ENCODE assay signal across 8 cellular contexts in the genomic region with DNA sequence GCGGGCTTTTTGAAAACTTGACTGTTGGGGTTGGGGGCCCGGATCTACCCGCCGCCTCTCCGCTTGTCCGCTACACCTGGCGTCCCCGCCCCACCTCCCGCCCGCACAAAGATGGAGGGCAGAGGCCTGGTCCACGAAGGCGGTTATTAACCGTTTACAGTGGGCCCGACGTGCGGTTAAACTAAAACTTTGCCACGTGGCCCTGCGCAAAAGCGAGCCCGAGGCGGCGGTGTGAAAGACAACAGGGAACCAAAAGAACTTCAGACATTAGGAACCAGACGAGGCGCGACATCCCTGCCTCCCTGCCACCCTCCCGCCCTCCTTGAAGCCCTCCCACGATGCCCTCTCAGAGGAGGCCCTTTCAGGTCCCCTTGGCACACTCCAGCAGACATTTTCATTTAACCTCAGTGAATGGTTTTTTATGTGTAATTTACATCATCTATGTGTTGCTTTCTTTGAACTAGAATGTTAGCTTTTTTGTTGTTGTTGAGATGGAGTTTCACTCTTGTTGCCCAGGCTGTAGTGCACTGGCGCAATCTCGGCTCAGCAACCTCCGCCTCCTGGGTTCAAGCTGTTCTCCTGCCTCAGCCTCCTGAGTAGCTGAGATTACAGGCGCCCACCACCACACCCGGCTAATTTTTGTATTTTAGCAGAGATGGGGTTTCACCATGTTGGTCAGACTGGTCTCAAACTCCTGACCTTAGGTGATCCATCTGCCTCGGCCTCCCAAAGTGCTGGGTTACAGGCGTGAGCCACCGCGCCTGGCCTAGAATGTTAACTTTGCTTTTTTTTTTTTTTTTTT. TPM values are rescaled to one million over a fixed set of nuclear protein-coding genes. Genes with fewer than 3 reads are reported as not detected.
DNase-seq lines count a peak whose midpoint lies in the region; ATAC-seq, FAIRE-seq and TF ChIP-seq lines count a peak whose summit lies in the region.

No MANE protein-coding gene starts in this region.

- peaks cover 30% of the 10 kb centered on the region for H4K20me1 ChIP-seq in OCI-LY7 (ENCODE audit: insufficient read depth, low read length)

- FAIRE-seq in GM19239 (lab: Jason Lieb, UNC), result no peak

- no peaks in the 10 kb centered on the region for H3K9me2 ChIP-seq in OCI-LY7 (ENCODE audit: insufficient read depth, low read length)

- peak overlapping the region; percentile 97 for H3K23ac ChIP-seq in neuronal stem cell (ENCODE audit: low read depth, low read length, poor library complexity)

- no peak overlapping the region for H3K14ac ChIP-seq in neuronal stem cell (ENCODE audit: low read length)

- peaks cover 40% of the 10 kb centered on the region for H3K79me2 ChIP-seq in OCI-LY7 (ENCODE audit: insufficient read depth, low read depth, low read length)

- no peaks in the 10 kb centered on the region for H3K79me1 ChIP-seq in neuronal stem cell (ENCODE audit: low read depth, low read length)

- H2BK15ac ChIP-seq in neuronal stem cell (ENCODE audit: low read length), result peak overlapping the region; percentile 3

- DNase-seq in BJ (ENCODE audit: low read depth) (no peak), OCI-LY7 (ENCODE audit: low spot score) (no peak), epithelial cell of proximal tubule (ENCODE audit: low read depth) (no peak), neuronal stem cell (ENCODE audit: low spot score) (no peak), GM19239 (ENCODE audit: insufficient read length, low spot score) (no peak), mucosa of gallbladder (ENCODE audit: low spot score) (no peak)

- TF ChIP-seq CTCF in BJ (IDR thresholded peaks at IDR 0.05; ENCODE audit: insufficient read depth, low read depth, low read length), result no peak
- peak; percentile 32; the same call in 1 of the 2 replicates for TF ChIP-seq CTCF in OCI-LY7 (conservative IDR thresholded peaks at IDR 0.05; ENCODE audit: low read length)
- no peak for TF ChIP-seq CTCF in epithelial cell of proximal tubule (conservative IDR thresholded peaks at IDR 0.05; ENCODE audit: low read depth, low read length)

- H3K18ac ChIP-seq in neuronal stem cell (ENCODE audit: low read length), result peak overlapping the region; percentile 91

- H2BK12ac ChIP-seq in neuronal stem cell (ENCODE audit: low read length), result no peak overlapping the region

- H3K4me1 ChIP-seq in OCI-LY7 (ENCODE audit: insufficient read depth, low read length, poor library complexity, severe bottlenecking) (peaks cover 23% of the 10 kb centered on the region), neuronal stem cell (ENCODE audit: control insufficient read depth in 2 of 2, insufficient read depth in 1 of 2, low read depth in 1 of 2, low read length in 2 of 2) (peaks cover 0 to 8% of the 10 kb centered on the region in 2 donors)

- H3K4ac ChIP-seq in neuronal stem cell (ENCODE audit: low read length), result no peak overlapping the region

- no peaks in the 10 kb centered on the region for H3K27me3 ChIP-seq in BJ (ENCODE audit: control insufficient read depth, insufficient read depth, low read length)
- H3K27me3 ChIP-seq in neuronal stem cell (ENCODE audit: control insufficient read depth in 3 of 3, insufficient read depth in 3 of 3, low read depth in 1 of 3, low read length in 3 of 3), result peaks cover 0 to 8% (median 0%) of the 10 kb centered on the region in 3 experiments

- intact Hi-C loops in OCI-LY7 (cut with micrococcal nuclease; ENCODE audit: unreplicated experiment), result loop anchor here (5.0 to 10.0 kb wide), 2 partner anchors 678 to 1590 kb away; no protein-coding TSS in a partner anchor

- ATAC-seq in GM21423 (IDR thresholded peaks at IDR 0.05; ENCODE audit: unreplicated experiment) (peak; percentile 7), GM21737 (IDR thresholded peaks at IDR 0.05; ENCODE audit: unreplicated experiment) (no peak)

- H3K4me3 ChIP-seq in BJ (ENCODE audit: low read depth, low read length), result peak overlapping the region; percentile 71
- peak overlapping the region; percentile 99 for H3K4me3 ChIP-seq in OCI-LY7 (ENCODE audit: low read depth, low read length, poor library complexity, severe bottlenecking)
- peak overlapping the region; percentile 75 for H3K4me3 ChIP-seq in epithelial cell of proximal tubule (ENCODE audit: low read depth, low read length)
- H3K4me3 ChIP-seq in neuronal stem cell (ENCODE audit: low read length in 2 of 2), result peak overlapping the region; percentile 92 to 100

- H2AFZ ChIP-seq in OCI-LY7 (ENCODE audit: low read length) (peak overlapping the region; percentile 70), neuronal stem cell (ENCODE audit: low read length) (peak overlapping the region; percentile 90)

- no peak overlapping the region for H2BK120ac ChIP-seq in neuronal stem cell (ENCODE audit: low read depth, low read length)

- CTCF ChIA-PET in BJ (lab: Yijun Ruan, JAX), result interaction anchor here (0.9 to 1.8 kb wide), 4 partner anchors 24 to 100 kb away, joined by 3 to 4 read pairs (median 3); no protein-coding TSS in a partner anchor
- CTCF ChIA-PET in OCI-LY7 (lab: Charles Lee; ENCODE audit: unreplicated experiment), result no interaction called here

- H2BK5ac ChIP-seq in neuronal stem cell (ENCODE audit: low read length), result peak overlapping the region; percentile 99

- TSS peak; percentile 86 for BruUV-seq in OCI-LY7 (replicated peaks; lab: Mats Ljungman, UMichigan)

- no peak overlapping the region for H4K91ac ChIP-seq in neuronal stem cell (ENCODE audit: low read depth, low read length, poor library complexity)

- H3K27ac ChIP-seq in OCI-LY7 (ENCODE audit: low read depth, low read length, poor library complexity, severe bottlenecking) (peak overlapping the region; percentile 72), neuronal stem cell (replicated peaks; ENCODE audit: low read length) (peak overlapping the region; percentile 100)

- no peak overlapping the region for H2AK5ac ChIP-seq in neuronal stem cell (ENCODE audit: low read depth, low read length)

- H3K9me3 ChIP-seq in OCI-LY7 (ENCODE audit: low read length), result 0 out of 2 replicates have a peak, but pooled peaks cover 6% of the 10 kb centered on the region
- peaks cover under 1% of the 10 kb centered on the region in 2 donors for H3K9me3 ChIP-seq in neuronal stem cell (replicated peaks in 1 of 2; ENCODE audit: control insufficient read depth in 2 of 2, insufficient read depth in 1 of 2, low read depth in 1 of 2, low read length in 2 of 2)

- H4K8ac ChIP-seq in neuronal stem cell (ENCODE audit: low read depth, low read length), result no peak overlapping the region

- WGBS in neuronal stem cell (ENCODE audit: extremely low coverage in 2 of 2, insufficient read length in 2 of 2, insufficient replicate concordance in 1 of 2), 2 donors, result no CpG with 5 or more reads among the region's 36 CpGs

- H3K4me2 ChIP-seq in OCI-LY7 (ENCODE audit: low read length) (peak overlapping the region; percentile 57), neuronal stem cell (ENCODE audit: insufficient read depth, low read length, poor library complexity, severe bottlenecking) (peak overlapping the region; percentile 67)

- POLR2A ChIA-PET in BJ (lab: Charles Lee) (interaction anchor here (0.7 kb wide), 1 partner anchor 167 kb away, joined by 4 read pairs; no protein-coding TSS in a partner anchor), OCI-LY7 (lab: Charles Lee) (interaction anchor here (0.7 to 1.1 kb wide), 3 partner anchors 10 to 36 kb away, joined by 3 to 6 read pairs (median 3); no protein-coding TSS in a partner anchor)

- no peaks in the 10 kb centered on the region for H3K36me3 ChIP-seq in BJ (ENCODE audit: control insufficient read depth, insufficient read depth, low read length)
- peaks cover 39% of the 10 kb centered on the region for H3K36me3 ChIP-seq in OCI-LY7 (ENCODE audit: insufficient read depth, low read length)
- peaks cover 4 to 33% of the 10 kb centered on the region in 2 donors for H3K36me3 ChIP-seq in neuronal stem cell (replicated peaks in 1 of 2; ENCODE audit: control insufficient read depth in 2 of 2, insufficient read depth in 2 of 2, low read length in 2 of 2)

- peak overlapping the region; percentile 71 for H3K9ac ChIP-seq in neuronal stem cell (ENCODE audit: low read depth, low read length, poor library complexity)

RNA-seq across cellular contexts. Expression of a gene that starts 1.0 kb away (rescaled TPM):
- 10.2 and 10.3 TPM in 2 replicates for polyA plus RNA-seq in BJ (2011; rRNA removed)
- polyA minus RNA-seq in BJ (2011; rRNA and poly(A)+ RNA removed), result 5.2 and 5.4 TPM in 2 replicates
- 20.6 and 25.8 TPM in 2 replicates for total RNA-seq in OCI-LY7 (2014; rRNA removed; shearing (Covaris generic))
- 46.0 and 50.3 TPM in 2 replicates for total RNA-seq in OCI-LY7 (2022)
- total RNA-seq in epithelial cell of proximal tubule, result 10.4 and 13.3 TPM in 2 replicates
- polyA plus RNA-seq in neuronal stem cell (2013, experiment 1 of 2), result 74.7 TPM
- polyA plus RNA-seq in neuronal stem cell (2013, experiment 2 of 2), result 76.6 TPM
- 29.4 TPM for total RNA-seq in mucosa of gallbladder

RNA-seq across cellular contexts. Expression of a gene that starts 19.3 kb away (rescaled TPM):
- polyA plus RNA-seq in BJ (2011; rRNA removed), result 1.1 and 1.3 TPM in 2 replicates
- polyA minus RNA-seq in BJ (2011; rRNA and poly(A)+ RNA removed), result 6.2 and 10.0 TPM in 2 replicates
- total RNA-seq in OCI-LY7 (2014; rRNA removed; shearing (Covaris generic)), result 0.23 and 0.28 TPM in 2 replicates
- 5.2 and 6.2 TPM in 2 replicates for total RNA-seq in OCI-LY7 (2022)
- 1.1 and 2.5 TPM in 2 replicates for total RNA-seq in epithelial cell of proximal tubule
- polyA plus RNA-seq in neuronal stem cell (2013, experiment 1 of 2), result 6.4 TPM
- polyA plus RNA-seq in neuronal stem cell (2013, experiment 2 of 2), result 6.8 TPM
- 20.3 TPM for total RNA-seq in mucosa of gallbladder
